In genomic region chr7:117470777-117471176, GRCh38 we compare ENCODE assay signal across 14 cellular contexts. TPM values are rescaled to one million over a fixed set of nuclear protein-coding genes. Genes with fewer than 3 reads are reported as not detected.
A peak's percentile ranks its signal among the peaks of the same experiment; 100 is the strongest.
DNase-seq lines count a peak whose midpoint lies in the region; ATAC-seq lines count a peak whose summit lies in the region.
"Had no signal": no experiment of that assay in that cellular context is flagged by ENCODE, and none has a peak within 500 bp of the region (broad histone marks: within the 10 kb centered on the region; RNA-seq: fewer than 3 reads in every experiment).

No MANE protein-coding gene starts in this region.

- ATAC-seq in GM18511 (IDR thresholded peaks at IDR 0.05; ENCODE audit: unreplicated experiment) (peak; percentile 77), GM21717 (IDR thresholded peaks at IDR 0.05; ENCODE audit: unreplicated experiment) (peak; percentile 62), HG03565 (IDR thresholded peaks at IDR 0.05; ENCODE audit: unreplicated experiment) (peak; percentile 53), left lobe of liver (peak; percentile 53), GM18870 (IDR thresholded peaks at IDR 0.05; ENCODE audit: unreplicated experiment) (no peak)

- DNase-seq in left lobe of liver (ENCODE audit: low spot score), result peak; percentile 55
- no peak for DNase-seq in activated T-cell treated with anti-CD3 and anti-CD28 coated beads, Interleukin-2, amount 50 U/mL, for 1 hour
- DNase-seq in NCI-H187 treated with DMSO at 0.1 percent for 48 hours (lab: John Stamatoyannopoulos, UW), result no peak
- DNase-seq: activated CD4-positive, alpha-beta T cell treated with anti-CD3 and anti-CD28 coated beads, Interleukin-2, amount 50 U/mL, for 1 hour; activated naive CD4-positive, alpha-beta T cell; mesendoderm; NCI-H1417; stimulated activated CD4-positive, alpha-beta T cell treated with anti-CD3 and anti-CD28 coated beads, Interleukin-2, amount 100 ng/mL, for 24 hours had no signal

RNA-seq across cellular contexts. Expression of gene CFTR, which starts 9.0 kb away (rescaled TPM):
- 1.1 TPM for total RNA-seq in left lobe of liver
- total RNA-seq: osteoblast had no signal

RNA-seq across cellular contexts. Expression of gene ASZ1, which starts 43.5 kb away (rescaled TPM):
- not detected for total RNA-seq in left lobe of liver
- total RNA-seq: cardiac muscle cell, osteoblast had no signal
